In the genomic region with DNA sequence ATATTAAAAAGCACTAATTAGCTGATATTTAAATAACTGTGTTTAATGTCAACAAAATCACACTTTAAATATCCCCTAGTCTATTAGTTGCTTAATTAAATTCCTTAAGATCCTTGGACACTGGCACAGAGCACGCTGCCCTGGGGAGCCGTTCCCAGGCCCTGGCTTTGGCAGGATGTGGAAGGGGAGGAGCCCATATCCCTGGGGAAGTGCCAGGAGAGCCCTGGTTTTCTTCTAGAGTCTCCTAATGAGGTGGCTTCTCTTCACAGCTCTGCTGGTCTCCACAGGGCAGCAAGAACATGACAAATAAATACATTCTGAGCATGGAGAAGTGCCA, we compare ENCODE assay signal across 9 cellular contexts. TPM values are rescaled to one million over a fixed set of nuclear protein-coding genes. Genes with fewer than 3 reads are reported as not detected.
DNase-seq lines count a peak whose midpoint lies in the region; ATAC-seq and TF ChIP-seq lines count a peak whose summit lies in the region.
"Had no signal": no experiment of that assay in that cellular context is flagged by ENCODE, and none has a peak within 500 bp of the region (broad histone marks: within the 10 kb centered on the region; RNA-seq: fewer than 3 reads in every experiment).

No MANE protein-coding gene starts in this region.

- POLR2A ChIA-PET in WTC11 (lab: Charles Lee), result no interaction called here

- peaks cover 10% of the 10 kb centered on the region for H3K4me1 Mint-ChIP-seq in WTC11
- peaks cover 24 to 49% of the 10 kb centered on the region in 2 donors for H3K4me1 Mint-ChIP-seq in stimulated activated naive B cell treated with anti-CD40 and anti-IgM and Interleukin-4, amounts not matched to agents 10 μg/mL and 1 μg/mL and 100 μg/mL, for 72 hours

- no peak overlapping the region for H3K4me3 Mint-ChIP-seq in WTC11
- no peak overlapping the region for H3K4me3 Mint-ChIP-seq in stimulated activated naive B cell treated with anti-CD40 and anti-IgM and Interleukin-4, amounts not matched to agents 10 μg/mL and 1 μg/mL and 100 μg/mL, for 72 hours
- H3K4me3 Mint-ChIP-seq: activated naive CD8-positive, alpha-beta T cell treated with anti-CD3 and anti-CD28 coated beads, Interleukin-2, amount 10 ng/mL, durations not matched to agents 7 days and 5 days had no signal

- intact Hi-C loops in left cardiac atrium (cut with DNase I), result no loop called here

- DNase-seq in H4 (ENCODE audit: low spot score), result peak; percentile 60
- DNase-seq in WTC11 (ENCODE audit: low spot score), result no peak
- DNase-seq in left cardiac atrium, result peak; percentile 65
- DNase-seq in stimulated activated naive B cell treated with anti-CD40 and anti-IgM and Interleukin-4, amounts not matched to agents 10 μg/mL and 1 μg/mL and 100 μg/mL, for 72 hours, result no peak
- DNase-seq in OCI-M2 (lab: John Stamatoyannopoulos, UW; ENCODE audit: unreplicated experiment), result no peak
- DNase-seq in NCI-H82 (lab: John Stamatoyannopoulos, UW), result no peak
- no peak for DNase-seq in DMS114 treated with DMSO at 0.1 percent for 48 hours (lab: John Stamatoyannopoulos, UW; ENCODE audit: unreplicated experiment)
- no peak for DNase-seq in retina
- DNase-seq: activated naive CD8-positive, alpha-beta T cell treated with anti-CD3 and anti-CD28 coated beads, Interleukin-2, amount 10 ng/mL, durations not matched to agents 7 days and 5 days had no signal

- CTCF ChIA-PET in WTC11 (lab: Charles Lee), result interaction anchor here (0.8 to 1.9 kb wide), 2 partner anchors 15 to 115 kb away, joined by 3 to 4 read pairs; no protein-coding TSS in a partner anchor

- no peaks in the 10 kb centered on the region for H3K27me3 Mint-ChIP-seq in WTC11 (ENCODE audit: low read depth)
- H3K27me3 Mint-ChIP-seq in stimulated activated naive B cell treated with anti-CD40 and anti-IgM and Interleukin-4, amounts not matched to agents 10 μg/mL and 1 μg/mL and 100 μg/mL, for 72 hours, result no peaks in the 10 kb centered on the region
- H3K27me3 Mint-ChIP-seq: activated naive CD8-positive, alpha-beta T cell treated with anti-CD3 and anti-CD28 coated beads, Interleukin-2, amount 10 ng/mL, durations not matched to agents 7 days and 5 days had no signal

- no peaks in the 10 kb centered on the region for H3K36me3 Mint-ChIP-seq in WTC11
- peaks cover 4% of the 10 kb centered on the region in 2 donors for H3K36me3 Mint-ChIP-seq in stimulated activated naive B cell treated with anti-CD40 and anti-IgM and Interleukin-4, amounts not matched to agents 10 μg/mL and 1 μg/mL and 100 μg/mL, for 72 hours
- H3K36me3 Mint-ChIP-seq: activated naive CD8-positive, alpha-beta T cell treated with anti-CD3 and anti-CD28 coated beads, Interleukin-2, amount 10 ng/mL, durations not matched to agents 7 days and 5 days had no signal

- no peak for TF ChIP-seq CTCF in WTC11 (IDR thresholded peaks at IDR 0.05)

- peak; percentile 59; the same call in 1 of the 2 replicates for ATAC-seq in WTC11
- ATAC-seq in left cardiac atrium, result peak; percentile 88 to 89
- no peak for ATAC-seq in stimulated activated naive B cell treated with anti-CD40 and anti-IgM and Interleukin-4, amounts not matched to agents 10 μg/mL and 1 μg/mL and 100 μg/mL, for 72 hours (replicated peaks)

- H3K9me3 Mint-ChIP-seq in WTC11, result no peaks in the 10 kb centered on the region
- peaks cover 0 to 1% of the 10 kb centered on the region in 2 donors for H3K9me3 Mint-ChIP-seq in stimulated activated naive B cell treated with anti-CD40 and anti-IgM and Interleukin-4, amounts not matched to agents 10 μg/mL and 1 μg/mL and 100 μg/mL, for 72 hours
- H3K9me3 Mint-ChIP-seq: activated naive CD8-positive, alpha-beta T cell treated with anti-CD3 and anti-CD28 coated beads, Interleukin-2, amount 10 ng/mL, durations not matched to agents 7 days and 5 days had no signal

- H3K27ac Mint-ChIP-seq in WTC11, result no peak overlapping the region
- H3K27ac Mint-ChIP-seq in stimulated activated naive B cell treated with anti-CD40 and anti-IgM and Interleukin-4, amounts not matched to agents 10 μg/mL and 1 μg/mL and 100 μg/mL, for 72 hours, result peak overlapping the region; percentile 48
- H3K27ac Mint-ChIP-seq: activated naive CD8-positive, alpha-beta T cell treated with anti-CD3 and anti-CD28 coated beads, Interleukin-2, amount 10 ng/mL, durations not matched to agents 7 days and 5 days had no signal

TF ChIP-seq in WTC11, 78 proteins besides CTCF, POLR2A, EP300 and RAD21:
- TF ChIP-seq, protein P1, sequence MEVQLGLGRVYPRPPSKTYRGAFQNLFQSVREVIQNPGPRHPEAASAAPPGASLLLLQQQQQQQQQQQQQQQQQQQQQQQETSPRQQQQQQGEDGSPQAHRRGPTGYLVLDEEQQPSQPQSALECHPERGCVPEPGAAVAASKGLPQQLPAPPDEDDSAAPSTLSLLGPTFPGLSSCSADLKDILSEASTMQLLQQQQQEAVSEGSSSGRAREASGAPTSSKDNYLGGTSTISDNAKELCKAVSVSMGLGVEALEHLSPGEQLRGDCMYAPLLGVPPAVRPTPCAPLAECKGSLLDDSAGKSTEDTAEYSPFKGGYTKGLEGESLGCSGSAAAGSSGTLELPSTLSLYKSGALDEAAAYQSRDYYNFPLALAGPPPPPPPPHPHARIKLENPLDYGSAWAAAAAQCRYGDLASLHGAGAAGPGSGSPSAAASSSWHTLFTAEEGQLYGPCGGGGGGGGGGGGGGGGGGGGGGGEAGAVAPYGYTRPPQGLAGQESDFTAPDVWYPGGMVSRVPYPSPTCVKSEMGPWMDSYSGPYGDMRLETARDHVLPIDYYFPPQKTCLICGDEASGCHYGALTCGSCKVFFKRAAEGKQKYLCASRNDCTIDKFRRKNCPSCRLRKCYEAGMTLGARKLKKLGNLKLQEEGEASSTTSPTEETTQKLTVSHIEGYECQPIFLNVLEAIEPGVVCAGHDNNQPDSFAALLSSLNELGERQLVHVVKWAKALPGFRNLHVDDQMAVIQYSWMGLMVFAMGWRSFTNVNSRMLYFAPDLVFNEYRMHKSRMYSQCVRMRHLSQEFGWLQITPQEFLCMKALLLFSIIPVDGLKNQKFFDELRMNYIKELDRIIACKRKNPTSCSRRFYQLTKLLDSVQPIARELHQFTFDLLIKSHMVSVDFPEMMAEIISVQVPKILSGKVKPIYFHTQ (CRISPR knock-in tag; IDR thresholded peaks at IDR 0.05), result no peak
- no peak for TF ChIP-seq SOX15 (CRISPR knock-in tag; IDR thresholded peaks at IDR 0.05)
- no peak for TF ChIP-seq ZNF671 (CRISPR knock-in tag; IDR thresholded peaks at IDR 0.05)
- TF ChIP-seq ZNF317 (CRISPR knock-in tag; IDR thresholded peaks at IDR 0.05; ENCODE audit: borderline replicate concordance, low read depth), result no peak
- 0 out of 2 replicates have a peak, but pooled peaks have one; percentile 10 for TF ChIP-seq HMGA2 (CRISPR knock-in tag; IDR thresholded peaks at IDR 0.05)
- no peak for TF ChIP-seq NR1H2 (CRISPR knock-in tag; IDR thresholded peaks at IDR 0.05)
TF ChIP-seq in WTC11: peak in this region for 1.

RNA-seq across cellular contexts. Expression of a gene that starts 50.5 kb away (rescaled TPM):
- total RNA-seq in H4 (2014; rRNA removed; shearing (Covaris generic)), result 50.9 and 58.1 TPM in 2 replicates
- total RNA-seq in WTC11 (2021) (10.7 to 14.0 TPM (median 10.7 TPM) in 3 replicates), left cardiac atrium (10 to 100 TPM; 41.4 to 42.5 TPM)

Comparison
In these comparisons a context has a peak if more than half of its experiments do, and no peak if none do; other contexts are left out.
1. DNase-seq: peak in H4 (single experiment) and left cardiac atrium (single experiment); none in WTC11 (single experiment), stimulated activated naive B cell treated with anti-CD40 and anti-IgM and Interleukin-4, amounts not matched to agents 10 μg/mL and 1 μg/mL and 100 μg/mL, for 72 hours (single experiment), OCI-M2 (single experiment), NCI-H82 (single experiment), DMS114 treated with DMSO at 0.1 percent for 48 hours (single experiment) and retina (single experiment).
2. ATAC-seq: peak in WTC11 (single experiment) and left cardiac atrium (2 of 2); none in stimulated activated naive B cell treated with anti-CD40 and anti-IgM and Interleukin-4, amounts not matched to agents 10 μg/mL and 1 μg/mL and 100 μg/mL, for 72 hours (0 of 2).